ENCODE assay signal across 15 cellular contexts in genomic region chr3:9893739-9894138, GRCh38. TPM values are rescaled to one million over a fixed set of nuclear protein-coding genes. Genes with fewer than 3 reads are reported as not detected.
DNase-seq lines count a peak whose midpoint lies in the region; ATAC-seq, FAIRE-seq and TF ChIP-seq lines count a peak whose summit lies in the region.
"Had no signal": no experiment of that assay in that cellular context is flagged by ENCODE, and none has a peak within 500 bp of the region (broad histone marks: within the 10 kb centered on the region; RNA-seq: fewer than 3 reads in every experiment).

No MANE protein-coding gene starts in this region.

- H3K27ac Mint-ChIP-seq in astrocyte (ENCODE audit: unreplicated experiment) (peak overlapping the region; percentile 66), osteocyte (ENCODE audit: unreplicated experiment) (peak overlapping the region; percentile 60), WTC11 (no peak overlapping the region)
- H3K27ac Mint-ChIP-seq: activated CD4-positive, alpha-beta T cell treated with anti-CD3 and anti-CD28 coated beads, Interleukin-2, amount 10 ng/mL, durations not matched to agents 7 days and 5 days had no signal

- H3K4me2 ChIP-seq in GM23248 (ENCODE audit: unreplicated experiment) = peak overlapping the region; percentile 27
- peak overlapping the region; percentile 50 for H3K4me2 ChIP-seq in astrocyte (ENCODE audit: low read length)

- H3K9me3 ChIP-seq in GM23248 (ENCODE audit: low read depth) (no peaks in the 10 kb centered on the region), astrocyte (ENCODE audit: insufficient read depth, low read depth, low read length) (no peaks in the 10 kb centered on the region)

- peaks cover 32% of the 10 kb centered on the region for H3K4me1 Mint-ChIP-seq in astrocyte (ENCODE audit: low read depth, unreplicated experiment)
- peaks cover 51% of the 10 kb centered on the region for H3K4me1 Mint-ChIP-seq in osteocyte (ENCODE audit: unreplicated experiment)
- H3K4me1 Mint-ChIP-seq in WTC11 = peaks cover 8% of the 10 kb centered on the region

- FAIRE-seq in astrocyte (lab: Jason Lieb, UNC) = no peak

- H3K79me2 ChIP-seq in ACC112 (ENCODE audit: control insufficient read depth, insufficient read depth, low read length, unreplicated experiment) (peaks cover 29% of the 10 kb centered on the region), GM23248 (ENCODE audit: insufficient read depth) (peaks cover 36% of the 10 kb centered on the region), astrocyte (ENCODE audit: insufficient read depth, low read length) (peaks cover 31% of the 10 kb centered on the region)

- H4K20me1 ChIP-seq in GM23248 (ENCODE audit: insufficient read depth) (no peaks in the 10 kb centered on the region), astrocyte (ENCODE audit: insufficient read depth, low read length) (peaks cover 29% of the 10 kb centered on the region)

- H3K4me3 ChIP-seq in ACC112 (ENCODE audit: low read depth, low read length) (peak overlapping the region; percentile 29), GM23248 (no peak overlapping the region; the same call in 1 of the 2 replicates), astrocyte (ENCODE audit: insufficient read depth, low read depth, low read length) (no peak overlapping the region)

- H3K27me3 ChIP-seq in ACC112 (ENCODE audit: insufficient read depth, low read length) (no peaks in the 10 kb centered on the region), GM23248 (replicated peaks; ENCODE audit: insufficient read depth) (no peaks in the 10 kb centered on the region), astrocyte (ENCODE audit: insufficient read depth, low read length) (no peaks in the 10 kb centered on the region)

- DNase-seq in GM23248 (no peak), astrocyte (ENCODE audit: low read depth) (no peak), osteocyte (ENCODE audit: extremely low spot score, unreplicated experiment) (no peak), WTC11 (ENCODE audit: low spot score) (no peak), RKO (ENCODE audit: low spot score) (no peak)
- DNase-seq: activated CD4-positive, alpha-beta T cell treated with anti-CD3 and anti-CD28 coated beads, Interleukin-2, amount 10 ng/mL, durations not matched to agents 7 days and 5 days; NCI-H1105; NCI-H345; posterior cingulate gyrus; stimulated activated CD8-positive, alpha-beta memory T cell treated with anti-CD3 and anti-CD28 coated beads, Interleukin-4, amount 100 ng/mL, for 48 hours had no signal

- H3K27me3 Mint-ChIP-seq in astrocyte (ENCODE audit: low read depth, unreplicated experiment) (no peaks in the 10 kb centered on the region), osteocyte (ENCODE audit: unreplicated experiment) (no peaks in the 10 kb centered on the region), WTC11 (ENCODE audit: low read depth) (peaks cover 2% of the 10 kb centered on the region; the same call in 1 of the 2 replicates)
- H3K27me3 Mint-ChIP-seq: activated CD4-positive, alpha-beta T cell treated with anti-CD3 and anti-CD28 coated beads, Interleukin-2, amount 10 ng/mL, durations not matched to agents 7 days and 5 days had no signal

- TF ChIP-seq CTCF in astrocyte (IDR thresholded peaks at IDR 0.05; ENCODE audit: insufficient read depth, low read depth, low read length) (no peak), osteocyte (IDR thresholded peaks at IDR 0.05) (no peak), WTC11 (IDR thresholded peaks at IDR 0.05) (no peak)

- H3K4me1 ChIP-seq in ACC112 (ENCODE audit: control insufficient read depth, insufficient read depth, low read length, unreplicated experiment) (peaks cover 55% of the 10 kb centered on the region), GM23248 (ENCODE audit: insufficient read depth) (peaks cover 12% of the 10 kb centered on the region), astrocyte (ENCODE audit: insufficient read depth, low read length) (peaks cover 12% of the 10 kb centered on the region)

- CTCF ChIA-PET in WTC11 (lab: Charles Lee) = no interaction called here

- H3F3A ChIP-seq in GM23248 (ENCODE audit: insufficient read depth) = peaks cover 24% of the 10 kb centered on the region

- H3K36me3 Mint-ChIP-seq in astrocyte (ENCODE audit: low read depth, unreplicated experiment) (peaks cover 18% of the 10 kb centered on the region), osteocyte (ENCODE audit: unreplicated experiment) (peaks cover 21% of the 10 kb centered on the region), WTC11 (peaks cover 25% of the 10 kb centered on the region)

- in situ Hi-C loops in GM23248 (cut with MboI) = no loop called here

- H3K4me3 Mint-ChIP-seq in astrocyte (ENCODE audit: unreplicated experiment) (peak overlapping the region; percentile 35), osteocyte (ENCODE audit: unreplicated experiment) (no peak overlapping the region), WTC11 (no peak overlapping the region)
- H3K4me3 Mint-ChIP-seq: activated CD4-positive, alpha-beta T cell treated with anti-CD3 and anti-CD28 coated beads, Interleukin-2, amount 10 ng/mL, durations not matched to agents 7 days and 5 days; CD14-positive monocyte had no signal

- H3K27ac ChIP-seq in ACC112 (ENCODE audit: low read depth, low read length) (peak overlapping the region; percentile 90), GM23248 (peak overlapping the region; percentile 47), astrocyte (ENCODE audit: low read depth, low read length) (peak overlapping the region; percentile 10)

- H3K9me3 Mint-ChIP-seq in astrocyte (ENCODE audit: unreplicated experiment) (no peaks in the 10 kb centered on the region), osteocyte (ENCODE audit: unreplicated experiment) (no peaks in the 10 kb centered on the region), WTC11 (no peaks in the 10 kb centered on the region)
- H3K9me3 Mint-ChIP-seq: activated CD4-positive, alpha-beta T cell treated with anti-CD3 and anti-CD28 coated beads, Interleukin-2, amount 10 ng/mL, durations not matched to agents 7 days and 5 days; CD14-positive monocyte had no signal

- H3K36me3 ChIP-seq in ACC112 (ENCODE audit: insufficient read depth, low read length) (peaks cover 25% of the 10 kb centered on the region), GM23248 (ENCODE audit: low read depth) (peaks cover 14% of the 10 kb centered on the region), astrocyte (ENCODE audit: insufficient read depth, low read length) (peaks cover 12% of the 10 kb centered on the region)

- POLR2A ChIA-PET in WTC11 (lab: Charles Lee) = no interaction called here

- 91 to 94% methylated on average over 1 of the region's 1 CpG for WGBS in GM23248 (ENCODE audit: low coverage in 1 of 2, low lambda C conversion rate in 2 of 2, missing lambda C conversion rate in 2 of 2), 2 experiments

- H3K9ac ChIP-seq in GM23248 = no peak overlapping the region
- H3K9ac ChIP-seq in astrocyte (ENCODE audit: low read length) = no peak overlapping the region

- H2AFZ ChIP-seq in ACC112 (ENCODE audit: low read length, unreplicated experiment) = no peak overlapping the region
- H2AFZ ChIP-seq in GM23248 = no peak overlapping the region
- no peak overlapping the region for H2AFZ ChIP-seq in astrocyte (ENCODE audit: low read depth, low read length)

- H3K9me2 ChIP-seq in GM23248 (ENCODE audit: insufficient read depth) = no peaks in the 10 kb centered on the region

- no peak for ATAC-seq in WTC11
- ATAC-seq in GM19324 (IDR thresholded peaks at IDR 0.05; ENCODE audit: low FRiP score, unreplicated experiment) = no peak
- ATAC-seq in HG02870 (IDR thresholded peaks at IDR 0.05; ENCODE audit: unreplicated experiment) = no peak

TF ChIP-seq in WTC11, 78 proteins besides CTCF, POLR2A, EP300 and RAD21 (continues in another document):
- TF ChIP-seq TEAD1 (CRISPR knock-in tag; IDR thresholded peaks at IDR 0.05) (no peak), OVOL2 (CRISPR knock-in tag; IDR thresholded peaks at IDR 0.05; ENCODE audit: borderline replicate concordance) (no peak), ZNF232 (CRISPR knock-in tag; IDR thresholded peaks at IDR 0.05) (no peak), CDX4 (CRISPR knock-in tag; IDR thresholded peaks at IDR 0.05; ENCODE audit: borderline replicate concordance) (no peak), ZNF423 (CRISPR knock-in tag; IDR thresholded peaks at IDR 0.05) (no peak), ATF1 (CRISPR knock-in tag; IDR thresholded peaks at IDR 0.05) (no peak)

RNA-seq across cellular contexts. Expression of gene JAGN1, which starts 3.3 kb away (rescaled TPM):
- 32.9 and 35.7 TPM in 2 replicates for total RNA-seq in GM23248 (2014; rRNA removed; shearing (Covaris generic))
- polyA plus RNA-seq in GM23248 (2016; fragmentation: Nextera tagmentation; extraction: Ambion mirVana) = 45.3 and 46.8 TPM in 2 replicates
- total RNA-seq in astrocyte (31.7 and 33.6 TPM in 2 replicates), osteocyte (28.5 and 31.5 TPM in 2 replicates), WTC11 (2021) (25.6 to 30.1 TPM (median 28.7 TPM) in 3 replicates)

RNA-seq across cellular contexts. Expression of gene IL17RE, which starts 8.9 kb away (rescaled TPM):
- total RNA-seq in GM23248 (2014; rRNA removed; shearing (Covaris generic)) = 0.51 and 5.5 TPM in 2 replicates
- polyA plus RNA-seq in GM23248 (2016; fragmentation: Nextera tagmentation; extraction: Ambion mirVana) = 0.24 and 0.27 TPM in 2 replicates
- total RNA-seq in astrocyte (3.7 and 4.6 TPM in 2 replicates), osteocyte (0.89 and 1.4 TPM in 2 replicates), WTC11 (2021) (3.0 to 4.2 TPM (median 4.0 TPM) in 3 replicates)
- polyA plus RNA-seq: CD14-positive monocyte had no signal

RNA-seq across cellular contexts. Expression of gene CIDEC, which starts 13.7 kb away (rescaled TPM):
- not detected in 2 replicates for total RNA-seq in GM23248 (2014; rRNA removed; shearing (Covaris generic))
- polyA plus RNA-seq in GM23248 (2016; fragmentation: Nextera tagmentation; extraction: Ambion mirVana) = not detected in 2 replicates
- not detected in 2 replicates for total RNA-seq in astrocyte
- total RNA-seq in osteocyte = not detected in 2 replicates
- not detected in 3 replicates for total RNA-seq in WTC11 (2021)
- total RNA-seq: activated CD4-positive, alpha-beta T cell treated with anti-CD3 and anti-CD28 coated beads, Interleukin-2, amount 10 ng/mL, durations not matched to agents 7 days and 5 days; T-helper 1 cell treated with Interleukin-12 subunit alpha and Interleukin-12 subunit beta and Interleukin-4 antibody, amounts not matched to agents 30 ng/mL and 1 ng/mL, for 36 hours had no signal
- polyA plus RNA-seq: CD14-positive monocyte had no signal

RNA-seq across cellular contexts. Expression of gene IL17RC, which starts 23.2 kb away (rescaled TPM):
- total RNA-seq in GM23248 (2014; rRNA removed; shearing (Covaris generic)) = 41.8 and 49.4 TPM in 2 replicates
- 20.5 and 25.3 TPM in 2 replicates for polyA plus RNA-seq in GM23248 (2016; fragmentation: Nextera tagmentation; extraction: Ambion mirVana)
- total RNA-seq in astrocyte (20.1 and 23.9 TPM in 2 replicates), osteocyte (36.5 and 36.6 TPM in 2 replicates), WTC11 (2021) (10.1 to 11.8 TPM (median 10.2 TPM) in 3 replicates)

RNA-seq across cellular contexts. Expression of gene CRELD1, which starts 39.9 kb away (rescaled TPM):
- 18.2 and 29.5 TPM in 2 replicates for total RNA-seq in GM23248 (2014; rRNA removed; shearing (Covaris generic))
- polyA plus RNA-seq in GM23248 (2016; fragmentation: Nextera tagmentation; extraction: Ambion mirVana) = 19.2 and 19.9 TPM in 2 replicates
- total RNA-seq in astrocyte (18.8 and 26.2 TPM in 2 replicates), osteocyte (24.8 and 25.3 TPM in 2 replicates), WTC11 (2021) (18.8 to 36.2 TPM (median 35.9 TPM) in 3 replicates)

Comparison
In these comparisons a context has a peak if more than half of its experiments do, and no peak if none do; other contexts are left out.
1. H3K27ac ChIP-seq: peak in every context shown above with its lines; median percentile 90 in ACC112; 47 in GM23248; 10 in astrocyte.